8 cellular contexts compared by ENCODE assay signal in the genomic region with DNA sequence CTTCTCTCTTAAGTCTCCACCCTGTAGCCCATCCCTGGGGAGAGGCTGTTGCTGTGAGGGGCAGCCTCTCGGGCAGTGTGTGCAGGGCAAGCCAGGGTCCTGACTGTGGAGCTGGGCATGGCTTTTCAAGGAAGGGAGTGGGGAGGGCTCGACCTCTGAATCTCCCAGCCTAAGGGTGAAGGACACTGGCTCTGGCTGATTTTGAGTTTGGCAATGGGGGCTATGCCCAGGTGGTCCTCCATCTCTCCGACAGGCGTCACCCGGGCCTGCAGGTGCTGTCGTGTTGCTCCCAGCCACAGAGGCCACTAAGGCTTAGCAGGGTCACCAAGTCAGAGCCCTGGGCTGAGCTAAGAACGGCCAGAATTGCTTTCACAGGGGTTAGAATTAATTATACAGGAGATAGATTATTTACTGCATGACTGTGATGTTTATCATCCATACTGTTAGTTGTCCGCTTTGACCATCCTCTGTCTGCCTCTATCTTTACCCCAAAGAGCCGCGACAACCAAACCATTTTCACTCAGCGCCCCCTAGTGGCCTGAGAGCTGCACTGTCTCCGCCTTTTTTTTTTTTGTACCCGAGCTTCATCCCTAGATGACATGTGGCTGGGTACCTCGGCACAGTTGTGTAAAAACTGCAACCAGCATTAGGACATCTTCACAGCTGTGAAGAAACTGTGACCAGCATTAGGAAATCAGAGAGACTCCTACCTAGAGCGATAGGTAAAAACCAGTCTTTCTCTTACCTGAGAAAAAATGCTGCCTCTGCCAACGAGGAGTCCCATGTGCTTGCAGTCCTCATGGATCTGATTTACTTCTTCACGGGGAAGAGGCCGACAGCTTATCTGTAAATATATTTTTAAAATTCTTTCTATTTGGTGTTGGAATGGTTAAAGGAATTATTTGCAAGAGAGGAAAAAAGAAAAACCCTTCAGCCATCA. TPM values are rescaled to one million over a fixed set of nuclear protein-coding genes. Genes with fewer than 3 reads are reported as not detected.
DNase-seq lines count a peak whose midpoint lies in the region; ATAC-seq and TF ChIP-seq lines count a peak whose summit lies in the region.

No MANE protein-coding gene starts in this region.

- H3K4me3 ChIP-seq in SU-DHL-6 (ENCODE audit: insufficient read depth, low read length, poor library complexity, severe bottlenecking) (no peak overlapping the region), gastrocnemius medialis (no peak overlapping the region)

- H3K27me3 ChIP-seq in SU-DHL-6 (ENCODE audit: low read length) (no peaks in the 10 kb centered on the region), gastrocnemius medialis (no peaks in the 10 kb centered on the region)

- no peaks in the 10 kb centered on the region for H4K20me1 ChIP-seq in SU-DHL-6 (ENCODE audit: low read depth, low read length)

- H3K27me3 Mint-ChIP-seq in activated naive CD8-positive, alpha-beta T cell treated with anti-CD3 and anti-CD28 coated beads, Interleukin-2, amount 50 U/mL, for 24 hours, result peaks cover 28% of the 10 kb centered on the region

- no peak overlapping the region for H3K4me3 Mint-ChIP-seq in activated naive CD8-positive, alpha-beta T cell treated with anti-CD3 and anti-CD28 coated beads, Interleukin-2, amount 50 U/mL, for 24 hours

- no peak overlapping the region for H2AFZ ChIP-seq in SU-DHL-6 (ENCODE audit: low read depth, low read length, severe bottlenecking)

- in situ Hi-C loops in gastrocnemius medialis (cut with MboI; ENCODE audit: low sequenced_read_pairs in 4 of 4), result no loop called here

- no peaks in the 10 kb centered on the region for H3K4me1 ChIP-seq in gastrocnemius medialis

- DNase-seq in HCEC 1CT, result peak; percentile 36
- peak; percentile 54 for DNase-seq in NCI-H1092 treated with DMSO at 0.1 percent for 48 hours (lab: John Stamatoyannopoulos, UW)
- DNase-seq in activated naive CD8-positive, alpha-beta T cell treated with anti-CD3 and anti-CD28 coated beads, Interleukin-2, amount 50 U/mL, for 24 hours, result peak; percentile 71
- DNase-seq in left ventricle myocardium superior, result peak; percentile 40
- DNase-seq in gastrocnemius medialis, result no peak
- DNase-seq in GF-D8 (lab: John Stamatoyannopoulos, UW), result no peak

- H3K27ac ChIP-seq in SU-DHL-6 (ENCODE audit: low read depth, low read length) (no peak overlapping the region), gastrocnemius medialis (no peak overlapping the region)

- no peaks in the 10 kb centered on the region for H3K9me2 ChIP-seq in SU-DHL-6 (replicated peaks; ENCODE audit: insufficient read depth, low read length)

- no peaks in the 10 kb centered on the region for H3K4me1 Mint-ChIP-seq in activated naive CD8-positive, alpha-beta T cell treated with anti-CD3 and anti-CD28 coated beads, Interleukin-2, amount 50 U/mL, for 24 hours

- peak; percentile 89 for TF ChIP-seq CTCF in GM12872 (IDR thresholded peaks at IDR 0.05; ENCODE audit: insufficient read depth, low read depth, low read length)
- TF ChIP-seq CTCF in SU-DHL-6 (IDR thresholded peaks at IDR 0.05; ENCODE audit: insufficient read depth, low read length, poor library complexity, severe bottlenecking), result peak; percentile 97
- TF ChIP-seq CTCF in gastrocnemius medialis (IDR thresholded peaks at IDR 0.05 in 4 of 5, conservative IDR thresholded peaks at IDR 0.05 in 1 of 5), result peak in 4 of 5 experiments; percentile 23 to 72 (median 65)

- H3K9me3 ChIP-seq in SU-DHL-6 (ENCODE audit: insufficient read depth, low read length) (no peaks in the 10 kb centered on the region), gastrocnemius medialis (no peaks in the 10 kb centered on the region)

- no peaks in the 10 kb centered on the region for H3F3A ChIP-seq in SU-DHL-6 (ENCODE audit: insufficient read depth)

- no peak overlapping the region for H3K4me2 ChIP-seq in SU-DHL-6 (ENCODE audit: low read depth, low read length, poor library complexity, severe bottlenecking)

- H3K36me3 Mint-ChIP-seq in activated naive CD8-positive, alpha-beta T cell treated with anti-CD3 and anti-CD28 coated beads, Interleukin-2, amount 50 U/mL, for 24 hours (ENCODE audit: low read depth), result no peaks in the 10 kb centered on the region

- no peak overlapping the region for H3K27ac Mint-ChIP-seq in activated naive CD8-positive, alpha-beta T cell treated with anti-CD3 and anti-CD28 coated beads, Interleukin-2, amount 50 U/mL, for 24 hours

- ATAC-seq in activated naive CD8-positive, alpha-beta T cell treated with anti-CD3 and anti-CD28 coated beads, Interleukin-2, amount 50 U/mL, for 24 hours, result no peak
- ATAC-seq in left ventricle myocardium superior, result peak; percentile 61
- ATAC-seq in gastrocnemius medialis, result peak; percentile 27 to 42

- H3K36me3 ChIP-seq in SU-DHL-6 (ENCODE audit: low read length) (no peaks in the 10 kb centered on the region), gastrocnemius medialis (no peaks in the 10 kb centered on the region)

- no peak overlapping the region for H3K9ac ChIP-seq in SU-DHL-6 (ENCODE audit: low read length)

- intact Hi-C loops in left ventricle myocardium superior (cut with micrococcal nuclease) (loop anchor here (10.0 kb wide), 1 partner anchor 518 kb away; no protein-coding TSS in a partner anchor), gastrocnemius medialis (cut with DNase I; ENCODE audit: low total_unique reads) (no loop called here)

- no peak for TF ChIP-seq POLR2A in gastrocnemius medialis (IDR thresholded peaks at IDR 0.05)

- no peaks in the 10 kb centered on the region for H3K9me3 Mint-ChIP-seq in activated naive CD8-positive, alpha-beta T cell treated with anti-CD3 and anti-CD28 coated beads, Interleukin-2, amount 50 U/mL, for 24 hours

- no peaks in the 10 kb centered on the region for H3K79me2 ChIP-seq in SU-DHL-6 (ENCODE audit: insufficient read depth, low read length)

RNA-seq across cellular contexts. Expression of gene AGXT2, which starts 44.5 kb away (rescaled TPM):
- not detected for total RNA-seq in left ventricle myocardium superior
- total RNA-seq in gastrocnemius medialis, result under 1 TPM in 2 of 4 donors, not detected in 2; 0.20 TPM

Comparison
In these comparisons a context has a peak if more than half of its experiments do, and no peak if none do; other contexts are left out.
1. DNase-seq: peak in HCEC 1CT (single experiment), NCI-H1092 treated with DMSO at 0.1 percent for 48 hours (single experiment), activated naive CD8-positive, alpha-beta T cell treated with anti-CD3 and anti-CD28 coated beads, Interleukin-2, amount 50 U/mL, for 24 hours (single experiment) and left ventricle myocardium superior (single experiment); none in gastrocnemius medialis (0 of 2) and GF-D8 (single experiment).
2. Peak in every context shown above with its lines, with median percentiles within 50 percentile points of each other: CTCF ChIP-seq.